In the genomic region with DNA sequence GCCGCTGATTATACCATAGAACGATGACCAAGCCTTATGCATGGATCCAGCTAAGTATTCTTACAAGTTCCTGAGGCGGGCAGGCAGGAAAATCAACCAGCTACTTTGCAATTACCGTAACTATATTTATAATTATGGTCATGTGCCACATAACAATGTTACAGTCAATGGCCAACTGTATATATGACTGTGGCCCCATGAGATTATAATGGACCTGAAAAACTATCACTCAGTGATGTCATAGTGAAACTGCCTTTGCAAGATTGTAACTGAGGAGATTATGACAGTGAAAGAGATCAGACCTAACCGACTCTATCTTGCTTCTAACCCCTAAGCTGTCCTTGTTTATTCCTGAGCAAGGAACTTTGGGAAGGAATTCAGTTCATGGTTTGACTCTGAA, we compare ENCODE assay signal across 1 cellular context.
TF ChIP-seq lines count a peak whose summit lies in the region.

No MANE protein-coding gene starts in this region.

TF ChIP-seq in GM12878, 131 proteins besides CTCF, POLR2A, EP300 and RAD21 (continued from another document and continues in another):
- TF ChIP-seq, protein P1, sequence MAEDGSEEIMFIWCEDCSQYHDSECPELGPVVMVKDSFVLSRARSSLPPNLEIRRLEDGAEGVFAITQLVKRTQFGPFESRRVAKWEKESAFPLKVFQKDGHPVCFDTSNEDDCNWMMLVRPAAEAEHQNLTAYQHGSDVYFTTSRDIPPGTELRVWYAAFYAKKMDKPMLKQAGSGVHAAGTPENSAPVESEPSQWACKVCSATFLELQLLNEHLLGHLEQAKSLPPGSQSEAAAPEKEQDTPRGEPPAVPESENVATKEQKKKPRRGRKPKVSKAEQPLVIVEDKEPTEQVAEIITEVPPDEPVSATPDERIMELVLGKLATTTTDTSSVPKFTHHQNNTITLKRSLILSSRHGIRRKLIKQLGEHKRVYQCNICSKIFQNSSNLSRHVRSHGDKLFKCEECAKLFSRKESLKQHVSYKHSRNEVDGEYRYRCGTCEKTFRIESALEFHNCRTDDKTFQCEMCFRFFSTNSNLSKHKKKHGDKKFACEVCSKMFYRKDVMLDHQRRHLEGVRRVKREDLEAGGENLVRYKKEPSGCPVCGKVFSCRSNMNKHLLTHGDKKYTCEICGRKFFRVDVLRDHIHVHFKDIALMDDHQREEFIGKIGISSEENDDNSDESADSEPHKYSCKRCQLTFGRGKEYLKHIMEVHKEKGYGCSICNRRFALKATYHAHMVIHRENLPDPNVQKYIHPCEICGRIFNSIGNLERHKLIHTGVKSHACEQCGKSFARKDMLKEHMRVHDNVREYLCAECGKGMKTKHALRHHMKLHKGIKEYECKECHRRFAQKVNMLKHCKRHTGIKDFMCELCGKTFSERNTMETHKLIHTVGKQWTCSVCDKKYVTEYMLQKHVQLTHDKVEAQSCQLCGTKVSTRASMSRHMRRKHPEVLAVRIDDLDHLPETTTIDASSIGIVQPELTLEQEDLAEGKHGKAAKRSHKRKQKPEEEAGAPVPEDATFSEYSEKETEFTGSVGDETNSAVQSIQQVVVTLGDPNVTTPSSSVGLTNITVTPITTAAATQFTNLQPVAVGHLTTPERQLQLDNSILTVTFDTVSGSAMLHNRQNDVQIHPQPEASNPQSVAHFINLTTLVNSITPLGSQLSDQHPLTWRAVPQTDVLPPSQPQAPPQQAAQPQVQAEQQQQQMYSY (CRISPR knock-in tag; IDR thresholded peaks at IDR 0.05), result no peak
- TF ChIP-seq BCL11A (IDR thresholded peaks at IDR 0.05; ENCODE audit: low read depth, low read length), result no peak
- TF ChIP-seq RELA (IDR thresholded peaks at IDR 0.05; ENCODE audit: borderline replicate concordance, partially characterized antibody), result no peak
- peak; percentile 75 for TF ChIP-seq ATF2 (IDR thresholded peaks at IDR 0.05; ENCODE audit: low read length)
- TF ChIP-seq ZNF622 (IDR thresholded peaks at IDR 0.05), result no peak
- TF ChIP-seq PAX8 (IDR thresholded peaks at IDR 0.05), result no peak
- no peak for TF ChIP-seq NBN (IDR thresholded peaks at IDR 0.05)
- peak; percentile 36; the same call in 1 of the 2 replicates for TF ChIP-seq CREM (IDR thresholded peaks at IDR 0.05; ENCODE audit: low read depth)
- TF ChIP-seq FOXK2 (IDR thresholded peaks at IDR 0.05), result no peak
- TF ChIP-seq EED (IDR thresholded peaks at IDR 0.05; ENCODE audit: low read depth), result no peak
- TF ChIP-seq SMARCA5 (IDR thresholded peaks at IDR 0.05), result no peak
- TF ChIP-seq CEBPB (IDR thresholded peaks at IDR 0.05; ENCODE audit: borderline replicate concordance in 1 of 2, low read depth in 2 of 2, low read length in 2 of 2), result no peak
- TF ChIP-seq RAD51 (IDR thresholded peaks at IDR 0.05), result no peak
- TF ChIP-seq E2F8 (IDR thresholded peaks at IDR 0.05; ENCODE audit: low read depth, partially characterized antibody), result no peak
- peak; percentile 46; the same call in 1 of the 2 replicates for TF ChIP-seq CREB1 (IDR thresholded peaks at IDR 0.05; ENCODE audit: low read depth)
- no peak for TF ChIP-seq POLR2AphosphoS2 (IDR thresholded peaks at IDR 0.05; ENCODE audit: low read depth, low read length)
- no peak for TF ChIP-seq TARDBP (IDR thresholded peaks at IDR 0.05; ENCODE audit: borderline replicate concordance)
- no peak for TF ChIP-seq KLF5 (IDR thresholded peaks at IDR 0.05; ENCODE audit: partially characterized antibody)
- no peak for TF ChIP-seq CHD4 (IDR thresholded peaks at IDR 0.05)
- TF ChIP-seq, protein P2, sequence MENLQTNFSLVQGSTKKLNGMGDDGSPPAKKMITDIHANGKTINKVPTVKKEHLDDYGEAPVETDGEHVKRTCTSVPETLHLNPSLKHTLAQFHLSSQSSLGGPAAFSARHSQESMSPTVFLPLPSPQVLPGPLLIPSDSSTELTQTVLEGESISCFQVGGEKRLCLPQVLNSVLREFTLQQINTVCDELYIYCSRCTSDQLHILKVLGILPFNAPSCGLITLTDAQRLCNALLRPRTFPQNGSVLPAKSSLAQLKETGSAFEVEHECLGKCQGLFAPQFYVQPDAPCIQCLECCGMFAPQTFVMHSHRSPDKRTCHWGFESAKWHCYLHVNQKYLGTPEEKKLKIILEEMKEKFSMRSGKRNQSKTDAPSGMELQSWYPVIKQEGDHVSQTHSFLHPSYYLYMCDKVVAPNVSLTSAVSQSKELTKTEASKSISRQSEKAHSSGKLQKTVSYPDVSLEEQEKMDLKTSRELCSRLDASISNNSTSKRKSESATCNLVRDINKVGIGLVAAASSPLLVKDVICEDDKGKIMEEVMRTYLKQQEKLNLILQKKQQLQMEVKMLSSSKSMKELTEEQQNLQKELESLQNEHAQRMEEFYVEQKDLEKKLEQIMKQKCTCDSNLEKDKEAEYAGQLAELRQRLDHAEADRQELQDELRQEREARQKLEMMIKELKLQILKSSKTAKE (IDR thresholded peaks at IDR 0.05; ENCODE audit: low read depth, poor library complexity, severe bottlenecking), result no peak
- no peak for TF ChIP-seq LARP7 (IDR thresholded peaks at IDR 0.05)
- 0 out of 2 replicates have a peak, but pooled peaks have one; percentile 32 for TF ChIP-seq IKZF1 (conservative IDR thresholded peaks at IDR 0.05)
- no peak for TF ChIP-seq SP1 (IDR thresholded peaks at IDR 0.05; ENCODE audit: low read depth, low read length)
- TF ChIP-seq GATAD2B (conservative IDR thresholded peaks at IDR 0.05; ENCODE audit: low read depth), result no peak
- no peak for TF ChIP-seq CBX3 (IDR thresholded peaks at IDR 0.05; ENCODE audit: borderline replicate concordance, low read depth)
- no peak for TF ChIP-seq SUZ12 (IDR thresholded peaks at IDR 0.05; ENCODE audit: unreplicated experiment)
- TF ChIP-seq, protein P3, sequence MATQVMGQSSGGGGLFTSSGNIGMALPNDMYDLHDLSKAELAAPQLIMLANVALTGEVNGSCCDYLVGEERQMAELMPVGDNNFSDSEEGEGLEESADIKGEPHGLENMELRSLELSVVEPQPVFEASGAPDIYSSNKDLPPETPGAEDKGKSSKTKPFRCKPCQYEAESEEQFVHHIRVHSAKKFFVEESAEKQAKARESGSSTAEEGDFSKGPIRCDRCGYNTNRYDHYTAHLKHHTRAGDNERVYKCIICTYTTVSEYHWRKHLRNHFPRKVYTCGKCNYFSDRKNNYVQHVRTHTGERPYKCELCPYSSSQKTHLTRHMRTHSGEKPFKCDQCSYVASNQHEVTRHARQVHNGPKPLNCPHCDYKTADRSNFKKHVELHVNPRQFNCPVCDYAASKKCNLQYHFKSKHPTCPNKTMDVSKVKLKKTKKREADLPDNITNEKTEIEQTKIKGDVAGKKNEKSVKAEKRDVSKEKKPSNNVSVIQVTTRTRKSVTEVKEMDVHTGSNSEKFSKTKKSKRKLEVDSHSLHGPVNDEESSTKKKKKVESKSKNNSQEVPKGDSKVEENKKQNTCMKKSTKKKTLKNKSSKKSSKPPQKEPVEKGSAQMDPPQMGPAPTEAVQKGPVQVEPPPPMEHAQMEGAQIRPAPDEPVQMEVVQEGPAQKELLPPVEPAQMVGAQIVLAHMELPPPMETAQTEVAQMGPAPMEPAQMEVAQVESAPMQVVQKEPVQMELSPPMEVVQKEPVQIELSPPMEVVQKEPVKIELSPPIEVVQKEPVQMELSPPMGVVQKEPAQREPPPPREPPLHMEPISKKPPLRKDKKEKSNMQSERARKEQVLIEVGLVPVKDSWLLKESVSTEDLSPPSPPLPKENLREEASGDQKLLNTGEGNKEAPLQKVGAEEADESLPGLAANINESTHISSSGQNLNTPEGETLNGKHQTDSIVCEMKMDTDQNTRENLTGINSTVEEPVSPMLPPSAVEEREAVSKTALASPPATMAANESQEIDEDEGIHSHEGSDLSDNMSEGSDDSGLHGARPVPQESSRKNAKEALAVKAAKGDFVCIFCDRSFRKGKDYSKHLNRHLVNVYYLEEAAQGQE (IDR thresholded peaks at IDR 0.05; ENCODE audit: low read depth, low read length), result no peak
- TF ChIP-seq, protein P4, sequence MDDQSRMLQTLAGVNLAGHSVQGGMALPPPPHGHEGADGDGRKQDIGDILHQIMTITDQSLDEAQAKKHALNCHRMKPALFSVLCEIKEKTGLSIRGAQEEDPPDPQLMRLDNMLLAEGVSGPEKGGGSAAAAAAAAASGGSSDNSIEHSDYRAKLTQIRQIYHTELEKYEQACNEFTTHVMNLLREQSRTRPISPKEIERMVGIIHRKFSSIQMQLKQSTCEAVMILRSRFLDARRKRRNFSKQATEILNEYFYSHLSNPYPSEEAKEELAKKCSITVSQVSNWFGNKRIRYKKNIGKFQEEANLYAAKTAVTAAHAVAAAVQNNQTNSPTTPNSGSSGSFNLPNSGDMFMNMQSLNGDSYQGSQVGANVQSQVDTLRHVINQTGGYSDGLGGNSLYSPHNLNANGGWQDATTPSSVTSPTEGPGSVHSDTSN (IDR thresholded peaks at IDR 0.05; ENCODE audit: insufficient replicate concordance, low read depth, low read length), result no peak
- TF ChIP-seq TCF3 (IDR thresholded peaks at IDR 0.05; ENCODE audit: borderline replicate concordance, insufficient read depth, low read depth, low read length), result no peak
- TF ChIP-seq ASH2L (IDR thresholded peaks at IDR 0.05; ENCODE audit: borderline replicate concordance, low read depth), result no peak
- TF ChIP-seq MXI1 (IDR thresholded peaks at IDR 0.05; ENCODE audit: low read depth, low read length), result no peak
- TF ChIP-seq EGR1 (IDR thresholded peaks at IDR 0.05; ENCODE audit: borderline replicate concordance in 1 of 2, low read depth in 2 of 2, low read length in 2 of 2), result no peak
- TF ChIP-seq MEF2B (IDR thresholded peaks at IDR 0.05; ENCODE audit: partially characterized antibody, poor library complexity, severe bottlenecking), result peak; percentile 52
- TF ChIP-seq SMAD1 (IDR thresholded peaks at IDR 0.05; ENCODE audit: low read depth, partially characterized antibody), result no peak
- TF ChIP-seq SMAD5 (IDR thresholded peaks at IDR 0.05; ENCODE audit: low read depth), result no peak
- TF ChIP-seq KAT2A (conservative IDR thresholded peaks at IDR 0.05; ENCODE audit: control insufficient read depth, low read depth, low read length), result no peak
- TF ChIP-seq TCF12 (IDR thresholded peaks at IDR 0.05; ENCODE audit: low read depth, low read length), result no peak
- TF ChIP-seq ZBED1 (IDR thresholded peaks at IDR 0.05; ENCODE audit: borderline replicate concordance), result no peak
- no peak for TF ChIP-seq PAX5 (IDR thresholded peaks at IDR 0.05; ENCODE audit: borderline replicate concordance, low read depth, low read length)
- TF ChIP-seq RUNX3 (IDR thresholded peaks at IDR 0.05; ENCODE audit: low read length), result 0 out of 2 replicates have a peak, but pooled peaks have one; percentile 9
- TF ChIP-seq USF1 (IDR thresholded peaks at IDR 0.05; ENCODE audit: borderline replicate concordance, extremely low read length, insufficient read depth, low read depth, low read length), result no peak
- no peak for TF ChIP-seq FOXM1 (IDR thresholded peaks at IDR 0.05; ENCODE audit: low read depth, low read length)
- no peak for TF ChIP-seq ESRRA (IDR thresholded peaks at IDR 0.05; ENCODE audit: low read length)
- no peak for TF ChIP-seq ZNF207 (IDR thresholded peaks at IDR 0.05; ENCODE audit: borderline replicate concordance)
- TF ChIP-seq IRF4 (IDR thresholded peaks at IDR 0.05; ENCODE audit: low read depth, low read length), result no peak
- TF ChIP-seq HDAC2 (IDR thresholded peaks at IDR 0.05), result no peak
- TF ChIP-seq ZBTB4 (CRISPR knock-in tag; IDR thresholded peaks at IDR 0.05), result no peak
